Comparison of ENCODE assay signal across 1 cellular context in genomic region chr10:12195603-12196506, GRCh38.
TF ChIP-seq lines count a peak whose summit lies in the region.

A gene with protein sequence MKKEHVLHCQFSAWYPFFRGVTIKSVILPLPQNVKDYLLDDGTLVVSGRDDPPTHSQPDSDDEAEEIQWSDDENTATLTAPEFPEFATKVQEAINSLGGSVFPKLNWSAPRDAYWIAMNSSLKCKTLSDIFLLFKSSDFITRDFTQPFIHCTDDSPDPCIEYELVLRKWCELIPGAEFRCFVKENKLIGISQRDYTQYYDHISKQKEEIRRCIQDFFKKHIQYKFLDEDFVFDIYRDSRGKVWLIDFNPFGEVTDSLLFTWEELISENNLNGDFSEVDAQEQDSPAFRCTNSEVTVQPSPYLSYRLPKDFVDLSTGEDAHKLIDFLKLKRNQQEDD (plus strand): TSS chr10:12196188. CDS start chr10:12196246, 58 bp downstream.
Gene NUDT5 (minus strand): TSS chr10:12195891. CDS start chr10:12186291, 9,600 bp downstream.

TF ChIP-seq in WTC11, 78 proteins besides CTCF, POLR2A, EP300 and RAD21 (continued from another document):
- TF ChIP-seq, protein P1, sequence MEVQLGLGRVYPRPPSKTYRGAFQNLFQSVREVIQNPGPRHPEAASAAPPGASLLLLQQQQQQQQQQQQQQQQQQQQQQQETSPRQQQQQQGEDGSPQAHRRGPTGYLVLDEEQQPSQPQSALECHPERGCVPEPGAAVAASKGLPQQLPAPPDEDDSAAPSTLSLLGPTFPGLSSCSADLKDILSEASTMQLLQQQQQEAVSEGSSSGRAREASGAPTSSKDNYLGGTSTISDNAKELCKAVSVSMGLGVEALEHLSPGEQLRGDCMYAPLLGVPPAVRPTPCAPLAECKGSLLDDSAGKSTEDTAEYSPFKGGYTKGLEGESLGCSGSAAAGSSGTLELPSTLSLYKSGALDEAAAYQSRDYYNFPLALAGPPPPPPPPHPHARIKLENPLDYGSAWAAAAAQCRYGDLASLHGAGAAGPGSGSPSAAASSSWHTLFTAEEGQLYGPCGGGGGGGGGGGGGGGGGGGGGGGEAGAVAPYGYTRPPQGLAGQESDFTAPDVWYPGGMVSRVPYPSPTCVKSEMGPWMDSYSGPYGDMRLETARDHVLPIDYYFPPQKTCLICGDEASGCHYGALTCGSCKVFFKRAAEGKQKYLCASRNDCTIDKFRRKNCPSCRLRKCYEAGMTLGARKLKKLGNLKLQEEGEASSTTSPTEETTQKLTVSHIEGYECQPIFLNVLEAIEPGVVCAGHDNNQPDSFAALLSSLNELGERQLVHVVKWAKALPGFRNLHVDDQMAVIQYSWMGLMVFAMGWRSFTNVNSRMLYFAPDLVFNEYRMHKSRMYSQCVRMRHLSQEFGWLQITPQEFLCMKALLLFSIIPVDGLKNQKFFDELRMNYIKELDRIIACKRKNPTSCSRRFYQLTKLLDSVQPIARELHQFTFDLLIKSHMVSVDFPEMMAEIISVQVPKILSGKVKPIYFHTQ (CRISPR knock-in tag; IDR thresholded peaks at IDR 0.05): no peak
- TF ChIP-seq NFYB (CRISPR knock-in tag; conservative IDR thresholded peaks at IDR 0.05; ENCODE audit: low read depth) (no peak), FOXP1 (CRISPR knock-in tag; IDR thresholded peaks at IDR 0.05; ENCODE audit: borderline replicate concordance) (peak; percentile 67), ZBTB21 (CRISPR knock-in tag; IDR thresholded peaks at IDR 0.05; ENCODE audit: borderline replicate concordance) (peak; percentile 73; the same call in 1 of the 2 replicates), NR3C1 (CRISPR knock-in tag; conservative IDR thresholded peaks at IDR 0.05; ENCODE audit: low read depth) (no peak), ZNF532 (CRISPR knock-in tag; IDR thresholded peaks at IDR 0.05; ENCODE audit: borderline replicate concordance) (no peak), CREM (CRISPR knock-in tag; IDR thresholded peaks at IDR 0.05) (peak; percentile 48), ZNF232 (CRISPR knock-in tag; IDR thresholded peaks at IDR 0.05) (peak; percentile 81), SMAD3 (CRISPR knock-in tag; IDR thresholded peaks at IDR 0.05; ENCODE audit: borderline replicate concordance) (peak; percentile 68; the same call in 1 of the 2 replicates), USF1 (CRISPR knock-in tag; IDR thresholded peaks at IDR 0.05) (peak; percentile 49)
- TF ChIP-seq, protein P2, sequence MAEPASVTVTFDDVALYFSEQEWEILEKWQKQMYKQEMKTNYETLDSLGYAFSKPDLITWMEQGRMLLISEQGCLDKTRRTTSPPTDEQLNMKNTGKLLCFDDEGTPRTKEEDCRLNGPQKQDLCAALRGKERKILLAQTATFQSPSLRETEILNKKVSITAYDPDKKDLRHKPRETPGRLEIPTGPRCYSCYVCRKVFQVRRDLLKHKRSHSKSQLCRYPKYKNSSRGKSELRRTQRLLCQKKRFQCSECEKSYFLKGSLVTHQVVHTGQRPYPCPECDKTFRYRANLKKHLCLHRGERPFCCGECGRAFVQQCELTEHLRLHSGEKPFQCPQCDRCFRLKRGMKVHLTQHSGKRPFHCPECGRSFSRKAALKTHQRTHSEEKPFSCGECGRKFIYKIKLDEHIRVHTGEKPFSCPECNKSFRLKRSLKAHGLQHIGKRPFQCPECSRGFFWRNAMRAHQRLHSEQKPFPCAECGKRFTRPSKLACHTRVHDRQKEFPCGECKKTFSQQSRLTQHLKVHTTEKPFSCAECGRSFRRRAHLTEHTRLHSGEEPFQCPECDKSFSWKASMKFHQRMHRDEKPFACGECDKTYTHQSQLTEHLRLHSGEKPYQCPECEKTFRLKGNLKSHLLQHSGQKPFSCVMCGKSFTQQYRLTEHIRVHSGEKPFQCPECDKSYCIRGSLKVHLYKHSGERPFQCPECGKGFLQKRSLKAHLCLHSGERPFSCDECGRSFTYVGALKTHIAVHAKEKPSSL (CRISPR knock-in tag; conservative IDR thresholded peaks at IDR 0.05): no peak
- TF ChIP-seq, protein P3, sequence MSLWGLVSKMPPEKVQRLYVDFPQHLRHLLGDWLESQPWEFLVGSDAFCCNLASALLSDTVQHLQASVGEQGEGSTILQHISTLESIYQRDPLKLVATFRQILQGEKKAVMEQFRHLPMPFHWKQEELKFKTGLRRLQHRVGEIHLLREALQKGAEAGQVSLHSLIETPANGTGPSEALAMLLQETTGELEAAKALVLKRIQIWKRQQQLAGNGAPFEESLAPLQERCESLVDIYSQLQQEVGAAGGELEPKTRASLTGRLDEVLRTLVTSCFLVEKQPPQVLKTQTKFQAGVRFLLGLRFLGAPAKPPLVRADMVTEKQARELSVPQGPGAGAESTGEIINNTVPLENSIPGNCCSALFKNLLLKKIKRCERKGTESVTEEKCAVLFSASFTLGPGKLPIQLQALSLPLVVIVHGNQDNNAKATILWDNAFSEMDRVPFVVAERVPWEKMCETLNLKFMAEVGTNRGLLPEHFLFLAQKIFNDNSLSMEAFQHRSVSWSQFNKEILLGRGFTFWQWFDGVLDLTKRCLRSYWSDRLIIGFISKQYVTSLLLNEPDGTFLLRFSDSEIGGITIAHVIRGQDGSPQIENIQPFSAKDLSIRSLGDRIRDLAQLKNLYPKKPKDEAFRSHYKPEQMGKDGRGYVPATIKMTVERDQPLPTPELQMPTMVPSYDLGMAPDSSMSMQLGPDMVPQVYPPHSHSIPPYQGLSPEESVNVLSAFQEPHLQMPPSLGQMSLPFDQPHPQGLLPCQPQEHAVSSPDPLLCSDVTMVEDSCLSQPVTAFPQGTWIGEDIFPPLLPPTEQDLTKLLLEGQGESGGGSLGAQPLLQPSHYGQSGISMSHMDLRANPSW (CRISPR knock-in tag; conservative IDR thresholded peaks at IDR 0.05; ENCODE audit: low read depth): no peak
- TF ChIP-seq, protein P4, sequence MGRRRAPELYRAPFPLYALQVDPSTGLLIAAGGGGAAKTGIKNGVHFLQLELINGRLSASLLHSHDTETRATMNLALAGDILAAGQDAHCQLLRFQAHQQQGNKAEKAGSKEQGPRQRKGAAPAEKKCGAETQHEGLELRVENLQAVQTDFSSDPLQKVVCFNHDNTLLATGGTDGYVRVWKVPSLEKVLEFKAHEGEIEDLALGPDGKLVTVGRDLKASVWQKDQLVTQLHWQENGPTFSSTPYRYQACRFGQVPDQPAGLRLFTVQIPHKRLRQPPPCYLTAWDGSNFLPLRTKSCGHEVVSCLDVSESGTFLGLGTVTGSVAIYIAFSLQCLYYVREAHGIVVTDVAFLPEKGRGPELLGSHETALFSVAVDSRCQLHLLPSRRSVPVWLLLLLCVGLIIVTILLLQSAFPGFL (CRISPR knock-in tag; IDR thresholded peaks at IDR 0.05; ENCODE audit: borderline replicate concordance): no peak
- TF ChIP-seq, protein P5, sequence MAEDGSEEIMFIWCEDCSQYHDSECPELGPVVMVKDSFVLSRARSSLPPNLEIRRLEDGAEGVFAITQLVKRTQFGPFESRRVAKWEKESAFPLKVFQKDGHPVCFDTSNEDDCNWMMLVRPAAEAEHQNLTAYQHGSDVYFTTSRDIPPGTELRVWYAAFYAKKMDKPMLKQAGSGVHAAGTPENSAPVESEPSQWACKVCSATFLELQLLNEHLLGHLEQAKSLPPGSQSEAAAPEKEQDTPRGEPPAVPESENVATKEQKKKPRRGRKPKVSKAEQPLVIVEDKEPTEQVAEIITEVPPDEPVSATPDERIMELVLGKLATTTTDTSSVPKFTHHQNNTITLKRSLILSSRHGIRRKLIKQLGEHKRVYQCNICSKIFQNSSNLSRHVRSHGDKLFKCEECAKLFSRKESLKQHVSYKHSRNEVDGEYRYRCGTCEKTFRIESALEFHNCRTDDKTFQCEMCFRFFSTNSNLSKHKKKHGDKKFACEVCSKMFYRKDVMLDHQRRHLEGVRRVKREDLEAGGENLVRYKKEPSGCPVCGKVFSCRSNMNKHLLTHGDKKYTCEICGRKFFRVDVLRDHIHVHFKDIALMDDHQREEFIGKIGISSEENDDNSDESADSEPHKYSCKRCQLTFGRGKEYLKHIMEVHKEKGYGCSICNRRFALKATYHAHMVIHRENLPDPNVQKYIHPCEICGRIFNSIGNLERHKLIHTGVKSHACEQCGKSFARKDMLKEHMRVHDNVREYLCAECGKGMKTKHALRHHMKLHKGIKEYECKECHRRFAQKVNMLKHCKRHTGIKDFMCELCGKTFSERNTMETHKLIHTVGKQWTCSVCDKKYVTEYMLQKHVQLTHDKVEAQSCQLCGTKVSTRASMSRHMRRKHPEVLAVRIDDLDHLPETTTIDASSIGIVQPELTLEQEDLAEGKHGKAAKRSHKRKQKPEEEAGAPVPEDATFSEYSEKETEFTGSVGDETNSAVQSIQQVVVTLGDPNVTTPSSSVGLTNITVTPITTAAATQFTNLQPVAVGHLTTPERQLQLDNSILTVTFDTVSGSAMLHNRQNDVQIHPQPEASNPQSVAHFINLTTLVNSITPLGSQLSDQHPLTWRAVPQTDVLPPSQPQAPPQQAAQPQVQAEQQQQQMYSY (CRISPR knock-in tag; IDR thresholded peaks at IDR 0.05): no peak
